In the genomic region with DNA sequence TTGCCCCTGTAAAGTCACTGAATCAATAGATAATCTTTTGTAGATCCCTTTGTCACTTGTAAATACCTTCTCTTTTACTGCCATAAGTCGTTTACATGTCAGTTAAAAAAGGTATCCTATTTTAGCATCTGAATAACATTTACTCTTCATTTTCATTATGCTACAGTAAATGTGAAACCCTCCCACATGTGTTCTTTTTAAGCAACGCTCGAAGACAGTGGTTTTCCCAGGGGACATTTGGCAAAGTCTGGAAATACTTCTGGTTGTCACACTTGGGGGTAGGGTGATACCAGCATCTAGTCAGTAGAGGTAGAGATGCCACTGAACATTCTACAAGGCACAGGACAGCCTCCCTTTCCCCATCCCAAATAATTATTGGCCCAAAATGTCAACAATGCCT, we compare ENCODE assay signal across 1 cellular context.
TF ChIP-seq lines count a peak whose summit lies in the region.

No MANE protein-coding gene starts in this region.

TF ChIP-seq in GM23338, 12 proteins besides CTCF, POLR2A, EP300 and RAD21 (continued from another document):
- TF ChIP-seq, protein P1, sequence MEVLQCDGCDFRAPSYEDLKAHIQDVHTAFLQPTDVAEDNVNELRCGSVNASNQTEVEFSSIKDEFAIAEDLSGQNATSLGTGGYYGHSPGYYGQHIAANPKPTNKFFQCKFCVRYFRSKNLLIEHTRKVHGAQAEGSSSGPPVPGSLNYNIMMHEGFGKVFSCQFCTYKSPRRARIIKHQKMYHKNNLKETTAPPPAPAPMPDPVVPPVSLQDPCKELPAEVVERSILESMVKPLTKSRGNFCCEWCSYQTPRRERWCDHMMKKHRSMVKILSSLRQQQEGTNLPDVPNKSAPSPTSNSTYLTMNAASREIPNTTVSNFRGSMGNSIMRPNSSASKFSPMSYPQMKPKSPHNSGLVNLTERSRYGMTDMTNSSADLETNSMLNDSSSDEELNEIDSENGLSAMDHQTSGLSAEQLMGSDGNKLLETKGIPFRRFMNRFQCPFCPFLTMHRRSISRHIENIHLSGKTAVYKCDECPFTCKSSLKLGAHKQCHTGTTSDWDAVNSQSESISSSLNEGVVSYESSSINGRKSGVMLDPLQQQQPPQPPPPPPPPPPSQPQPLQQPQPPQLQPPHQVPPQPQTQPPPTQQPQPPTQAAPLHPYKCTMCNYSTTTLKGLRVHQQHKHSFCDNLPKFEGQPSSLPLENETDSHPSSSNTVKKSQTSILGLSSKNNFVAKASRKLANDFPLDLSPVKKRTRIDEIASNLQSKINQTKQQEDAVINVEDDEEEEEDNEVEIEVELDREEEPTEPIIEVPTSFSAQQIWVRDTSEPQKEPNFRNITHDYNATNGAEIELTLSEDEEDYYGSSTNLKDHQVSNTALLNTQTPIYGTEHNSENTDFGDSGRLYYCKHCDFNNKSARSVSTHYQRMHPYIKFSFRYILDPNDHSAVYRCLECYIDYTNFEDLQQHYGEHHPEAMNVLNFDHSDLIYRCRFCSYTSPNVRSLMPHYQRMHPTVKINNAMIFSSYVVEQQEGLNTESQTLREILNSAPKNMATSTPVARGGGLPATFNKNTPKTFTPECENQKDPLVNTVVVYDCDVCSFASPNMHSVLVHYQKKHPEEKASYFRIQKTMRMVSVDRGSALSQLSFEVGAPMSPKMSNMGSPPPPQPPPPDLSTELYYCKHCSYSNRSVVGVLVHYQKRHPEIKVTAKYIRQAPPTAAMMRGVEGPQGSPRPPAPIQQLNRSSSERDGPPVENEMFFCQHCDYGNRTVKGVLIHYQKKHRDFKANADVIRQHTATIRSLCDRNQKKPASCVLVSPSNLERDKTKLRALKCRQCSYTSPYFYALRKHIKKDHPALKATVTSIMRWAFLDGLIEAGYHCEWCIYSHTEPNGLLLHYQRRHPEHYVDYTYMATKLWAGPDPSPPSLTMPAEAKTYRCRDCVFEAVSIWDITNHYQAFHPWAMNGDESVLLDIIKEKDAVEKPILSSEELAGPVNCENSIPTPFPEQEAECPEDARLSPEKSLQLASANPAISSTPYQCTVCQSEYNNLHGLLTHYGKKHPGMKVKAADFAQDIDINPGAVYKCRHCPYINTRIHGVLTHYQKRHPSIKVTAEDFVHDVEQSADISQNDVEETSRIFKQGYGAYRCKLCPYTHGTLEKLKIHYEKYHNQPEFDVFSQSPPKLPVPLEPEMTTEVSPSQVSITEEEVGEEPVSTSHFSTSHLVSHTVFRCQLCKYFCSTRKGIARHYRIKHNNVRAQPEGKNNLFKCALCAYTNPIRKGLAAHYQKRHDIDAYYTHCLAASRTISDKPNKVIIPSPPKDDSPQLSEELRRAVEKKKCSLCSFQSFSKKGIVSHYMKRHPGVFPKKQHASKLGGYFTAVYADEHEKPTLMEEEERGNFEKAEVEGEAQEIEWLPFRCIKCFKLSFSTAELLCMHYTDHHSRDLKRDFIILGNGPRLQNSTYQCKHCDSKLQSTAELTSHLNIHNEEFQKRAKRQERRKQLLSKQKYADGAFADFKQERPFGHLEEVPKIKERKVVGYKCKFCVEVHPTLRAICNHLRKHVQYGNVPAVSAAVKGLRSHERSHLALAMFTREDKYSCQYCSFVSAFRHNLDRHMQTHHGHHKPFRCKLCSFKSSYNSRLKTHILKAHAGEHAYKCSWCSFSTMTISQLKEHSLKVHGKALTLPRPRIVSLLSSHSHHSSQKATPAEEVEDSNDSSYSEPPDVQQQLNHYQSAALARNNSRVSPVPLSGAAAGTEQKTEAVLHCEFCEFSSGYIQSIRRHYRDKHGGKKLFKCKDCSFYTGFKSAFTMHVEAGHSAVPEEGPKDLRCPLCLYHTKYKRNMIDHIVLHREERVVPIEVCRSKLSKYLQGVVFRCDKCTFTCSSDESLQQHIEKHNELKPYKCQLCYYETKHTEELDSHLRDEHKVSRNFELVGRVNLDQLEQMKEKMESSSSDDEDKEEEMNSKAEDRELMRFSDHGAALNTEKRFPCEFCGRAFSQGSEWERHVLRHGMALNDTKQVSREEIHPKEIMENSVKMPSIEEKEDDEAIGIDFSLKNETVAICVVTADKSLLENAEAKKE (CRISPR knock-in tag; IDR thresholded peaks at IDR 0.05), result no peak
- TF ChIP-seq STAT1 (IDR thresholded peaks at IDR 0.05; ENCODE audit: unreplicated experiment) (no peak), ZNF114 (CRISPR knock-in tag; IDR thresholded peaks at IDR 0.05) (no peak), CREB1 (CRISPR knock-in tag; IDR thresholded peaks at IDR 0.05; ENCODE audit: low read depth) (no peak), POLR2AphosphoS5 (IDR thresholded peaks at IDR 0.05; ENCODE audit: low read depth) (no peak), ETS1 (IDR thresholded peaks at IDR 0.05) (no peak)
- TF ChIP-seq, protein P2, sequence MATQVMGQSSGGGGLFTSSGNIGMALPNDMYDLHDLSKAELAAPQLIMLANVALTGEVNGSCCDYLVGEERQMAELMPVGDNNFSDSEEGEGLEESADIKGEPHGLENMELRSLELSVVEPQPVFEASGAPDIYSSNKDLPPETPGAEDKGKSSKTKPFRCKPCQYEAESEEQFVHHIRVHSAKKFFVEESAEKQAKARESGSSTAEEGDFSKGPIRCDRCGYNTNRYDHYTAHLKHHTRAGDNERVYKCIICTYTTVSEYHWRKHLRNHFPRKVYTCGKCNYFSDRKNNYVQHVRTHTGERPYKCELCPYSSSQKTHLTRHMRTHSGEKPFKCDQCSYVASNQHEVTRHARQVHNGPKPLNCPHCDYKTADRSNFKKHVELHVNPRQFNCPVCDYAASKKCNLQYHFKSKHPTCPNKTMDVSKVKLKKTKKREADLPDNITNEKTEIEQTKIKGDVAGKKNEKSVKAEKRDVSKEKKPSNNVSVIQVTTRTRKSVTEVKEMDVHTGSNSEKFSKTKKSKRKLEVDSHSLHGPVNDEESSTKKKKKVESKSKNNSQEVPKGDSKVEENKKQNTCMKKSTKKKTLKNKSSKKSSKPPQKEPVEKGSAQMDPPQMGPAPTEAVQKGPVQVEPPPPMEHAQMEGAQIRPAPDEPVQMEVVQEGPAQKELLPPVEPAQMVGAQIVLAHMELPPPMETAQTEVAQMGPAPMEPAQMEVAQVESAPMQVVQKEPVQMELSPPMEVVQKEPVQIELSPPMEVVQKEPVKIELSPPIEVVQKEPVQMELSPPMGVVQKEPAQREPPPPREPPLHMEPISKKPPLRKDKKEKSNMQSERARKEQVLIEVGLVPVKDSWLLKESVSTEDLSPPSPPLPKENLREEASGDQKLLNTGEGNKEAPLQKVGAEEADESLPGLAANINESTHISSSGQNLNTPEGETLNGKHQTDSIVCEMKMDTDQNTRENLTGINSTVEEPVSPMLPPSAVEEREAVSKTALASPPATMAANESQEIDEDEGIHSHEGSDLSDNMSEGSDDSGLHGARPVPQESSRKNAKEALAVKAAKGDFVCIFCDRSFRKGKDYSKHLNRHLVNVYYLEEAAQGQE (IDR thresholded peaks at IDR 0.05; ENCODE audit: unreplicated experiment), result no peak
TF ChIP-seq in GM23338: peak in this region for 0.
